ENCODE assay signal across 28 cellular contexts in the genomic region with DNA sequence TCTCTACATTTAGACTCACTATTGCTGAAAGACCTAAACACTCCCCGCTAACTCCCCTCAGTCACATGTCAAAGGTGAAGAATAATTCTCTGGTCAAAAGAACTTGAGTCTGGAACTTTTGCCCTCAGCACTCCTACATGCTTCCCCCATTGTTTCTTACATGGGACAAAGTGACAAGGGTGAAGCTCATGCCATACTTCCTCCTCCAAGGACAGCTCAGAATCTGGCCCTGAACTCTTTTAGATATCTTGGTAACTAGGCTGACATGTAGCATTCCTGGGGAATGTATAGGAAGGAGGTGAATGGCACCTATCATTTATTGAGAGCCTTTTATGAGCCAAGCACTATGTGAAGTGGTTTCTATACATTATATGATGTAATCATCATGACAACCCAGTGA.
DNase-seq lines count a peak whose midpoint lies in the region; ATAC-seq, FAIRE-seq and TF ChIP-seq lines count a peak whose summit lies in the region.
"Had no signal": no experiment of that assay in that cellular context is flagged by ENCODE, and none has a peak within 500 bp of the region (broad histone marks: within the 10 kb centered on the region; RNA-seq: fewer than 3 reads in every experiment).

No MANE protein-coding gene starts in this region.

- CTCF ChIA-PET in CD4-positive, alpha-beta T cell (lab: Charles Lee): no interaction called here

- H3K9ac ChIP-seq in keratinocyte (ENCODE audit: control insufficient read depth, extremely low read depth, insufficient read depth, low read length) (no peak overlapping the region), parathyroid adenoma (no peak overlapping the region), smooth muscle cell (ENCODE audit: low read depth) (no peak overlapping the region)
- H3K9ac ChIP-seq: BLaER1 treated with 17β-estradiol and CSF1 and Interleukin-3, amounts not matched to agents 10 nM and 100 nM had no signal

- H3K79me2 ChIP-seq in keratinocyte (ENCODE audit: control insufficient read depth, insufficient read depth, low read length): peaks cover 12% of the 10 kb centered on the region
- H3K79me2 ChIP-seq in parathyroid adenoma: peaks cover 32% of the 10 kb centered on the region
- H3K79me2 ChIP-seq in smooth muscle cell (ENCODE audit: low read depth): peaks cover 98% of the 10 kb centered on the region

- no peaks in the 10 kb centered on the region for H3K27me3 ChIP-seq in keratinocyte (ENCODE audit: control insufficient read depth, extremely low read depth, insufficient read depth, low read length)
- no peaks in the 10 kb centered on the region for H3K27me3 ChIP-seq in parathyroid adenoma (ENCODE audit: control insufficient read depth, insufficient read depth, low read length)
- no peaks in the 10 kb centered on the region for H3K27me3 ChIP-seq in smooth muscle cell (ENCODE audit: low read depth)
- peaks cover 6% of the 10 kb centered on the region for H3K27me3 ChIP-seq in CD4-positive, alpha-beta T cell (ENCODE audit: control insufficient read depth, insufficient read depth, low read length)
- H3K27me3 ChIP-seq in right lobe of liver: no peaks in the 10 kb centered on the region
- H3K27me3 ChIP-seq: BLaER1 treated with 17β-estradiol and CSF1 and Interleukin-3, amounts not matched to agents 10 nM and 100 nM had no signal

- no peaks in the 10 kb centered on the region for H3K27me3 Mint-ChIP-seq in mesothelial cell of epicardium (ENCODE audit: low read depth)
- peaks cover 33% of the 10 kb centered on the region for H3K27me3 Mint-ChIP-seq in CD4-positive, alpha-beta T cell
- H3K27me3 Mint-ChIP-seq: B cell had no signal

- peak overlapping the region; percentile 27 for H3K27ac Mint-ChIP-seq in mesothelial cell of epicardium
- no peak overlapping the region for H3K27ac Mint-ChIP-seq in CD4-positive, alpha-beta T cell
- H3K27ac Mint-ChIP-seq: B cell; CD8-positive, alpha-beta memory T cell had no signal

- peaks cover 81% of the 10 kb centered on the region for H3K36me3 Mint-ChIP-seq in mesothelial cell of epicardium
- no peaks in the 10 kb centered on the region for H3K36me3 Mint-ChIP-seq in CD4-positive, alpha-beta T cell (ENCODE audit: low read depth)
- H3K36me3 Mint-ChIP-seq: CD4-positive, alpha-beta memory T cell; CD8-positive, alpha-beta memory T cell had no signal

- H3K4me3 Mint-ChIP-seq in mesothelial cell of epicardium: no peak overlapping the region
- no peak overlapping the region for H3K4me3 Mint-ChIP-seq in CD4-positive, alpha-beta T cell
- H3K4me3 Mint-ChIP-seq: B cell; CD4-positive, alpha-beta memory T cell; CD8-positive, alpha-beta memory T cell had no signal

- FAIRE-seq in keratinocyte (lab: Jason Lieb, UNC): peak; percentile 13
- FAIRE-seq: A549, GM12878, GM12892, GM18507, GM19239 had no signal

- no peak for TF ChIP-seq POLR2A in right lobe of liver (IDR thresholded peaks at IDR 0.05)

- ATAC-seq in GM18909 (IDR thresholded peaks at IDR 0.05; ENCODE audit: poor library complexity, unreplicated experiment) (no peak), right lobe of liver (no peak)
- ATAC-seq in CD4-positive, alpha-beta T cell (ENCODE audit: poor library complexity): no peak
- ATAC-seq: A549, GM12878 had no signal

- DNase-seq in keratinocyte (ENCODE audit: low read depth, low spot score) (no peak), mesothelial cell of epicardium (ENCODE audit: low spot score in 2 of 2, unreplicated experiment in 2 of 2) (no peak), smooth muscle cell (lab: John Stamatoyannopoulos, UW; ENCODE audit: unreplicated experiment) (no peak), NCI-H1048 (lab: John Stamatoyannopoulos, UW) (no peak), right lobe of liver (no peak)
- DNase-seq in CD4-positive, alpha-beta T cell: no peak
- DNase-seq: AML-193; CD4-positive, alpha-beta memory T cell; CD8-positive, alpha-beta memory T cell; COR-L47; DMS 273 treated with DMSO at 0.1 percent for 48 hours; DMS153; DMS53; DMS79; DND-41; EL; GDM1 had no signal

- H3F3A ChIP-seq in smooth muscle cell (ENCODE audit: low read depth): no peaks in the 10 kb centered on the region

- POLR2A ChIA-PET in CD4-positive, alpha-beta T cell (lab: Charles Lee): no interaction called here

- no peak overlapping the region for H3K27ac ChIP-seq in keratinocyte (ENCODE audit: control insufficient read depth, insufficient read depth, low read length)
- H3K27ac ChIP-seq in parathyroid adenoma: no peak overlapping the region
- H3K27ac ChIP-seq in smooth muscle cell (ENCODE audit: low read depth): no peak overlapping the region
- H3K27ac ChIP-seq in CD4-positive, alpha-beta T cell (ENCODE audit: low read depth, low read length): no peak overlapping the region
- H3K27ac ChIP-seq in right lobe of liver: no peak overlapping the region
- H3K27ac ChIP-seq: 22Rv1; A549; BLaER1 treated with 17β-estradiol and CSF1 and Interleukin-3, amounts not matched to agents 10 nM and 100 nM; C4-2B had no signal

- intact Hi-C loops in CD4-positive, alpha-beta T cell (cut with DNase I, micrococcal nuclease): no loop called here
- intact Hi-C loops in right lobe of liver (cut with DNase I): no loop called here

- H4K20me1 ChIP-seq in keratinocyte (ENCODE audit: control insufficient read depth, extremely low read depth, insufficient read depth, low read length) (no peaks in the 10 kb centered on the region), smooth muscle cell (ENCODE audit: low read depth) (peaks cover 98% of the 10 kb centered on the region)

- H3K4me1 Mint-ChIP-seq in mesothelial cell of epicardium: peaks cover 3% of the 10 kb centered on the region
- H3K4me1 Mint-ChIP-seq in CD4-positive, alpha-beta T cell (ENCODE audit: low read depth): no peaks in the 10 kb centered on the region
- H3K4me1 Mint-ChIP-seq: B cell; CD4-positive, alpha-beta memory T cell; CD8-positive, alpha-beta memory T cell had no signal

- no peaks in the 10 kb centered on the region for H3K9me1 ChIP-seq in keratinocyte (ENCODE audit: control insufficient read depth, extremely low read depth, insufficient read depth, low read length)

- H3K9me3 ChIP-seq in keratinocyte (ENCODE audit: control insufficient read depth, low read depth, low read length) (no peaks in the 10 kb centered on the region), parathyroid adenoma (ENCODE audit: control insufficient read depth, low read length) (no peaks in the 10 kb centered on the region), smooth muscle cell (replicated peaks; ENCODE audit: low read depth) (no peaks in the 10 kb centered on the region), right lobe of liver (no peaks in the 10 kb centered on the region)
- H3K9me3 ChIP-seq in CD4-positive, alpha-beta T cell (ENCODE audit: control insufficient read depth, low read length): no peaks in the 10 kb centered on the region
- H3K9me3 ChIP-seq: A549 had no signal

- H2AFZ ChIP-seq in keratinocyte (ENCODE audit: control insufficient read depth, low read length) (no peak overlapping the region), parathyroid adenoma (no peak overlapping the region), smooth muscle cell (ENCODE audit: low read depth) (no peak overlapping the region)

- H3K4me2 ChIP-seq in keratinocyte (ENCODE audit: control insufficient read depth, extremely low read depth, insufficient read depth, low read depth, low read length) (no peak overlapping the region), parathyroid adenoma (ENCODE audit: low read length) (peak overlapping the region; percentile 10), smooth muscle cell (peak overlapping the region; percentile 8)
- H3K4me2 ChIP-seq: A549 had no signal

- TF ChIP-seq CTCF in keratinocyte (optimal IDR thresholded peaks at IDR 0.05 in 1 of 3, IDR thresholded peaks at IDR 0.05 in 1 of 3, conservative IDR thresholded peaks at IDR 0.05 in 1 of 3; ENCODE audit: extremely low read depth in 1 of 3, insufficient read depth in 2 of 3, low read length in 3 of 3) (no peak), mesothelial cell of epicardium (IDR thresholded peaks at IDR 0.05; ENCODE audit: unreplicated experiment) (no peak), parathyroid adenoma (IDR thresholded peaks at IDR 0.05) (no peak), smooth muscle cell (IDR thresholded peaks at IDR 0.05; ENCODE audit: borderline replicate concordance, insufficient read depth, poor library complexity, severe bottlenecking) (no peak), right lobe of liver (IDR thresholded peaks at IDR 0.05) (no peak)
- TF ChIP-seq CTCF in CD4-positive, alpha-beta T cell (IDR thresholded peaks at IDR 0.05): no peak

- no peaks in the 10 kb centered on the region for H3K4me1 ChIP-seq in keratinocyte (ENCODE audit: control insufficient read depth, extremely low read depth, insufficient read depth, low read length)
- H3K4me1 ChIP-seq in parathyroid adenoma: peaks cover 13% of the 10 kb centered on the region
- no peaks in the 10 kb centered on the region for H3K4me1 ChIP-seq in smooth muscle cell (ENCODE audit: low read depth)
- no peaks in the 10 kb centered on the region for H3K4me1 ChIP-seq in right lobe of liver
- H3K4me1 ChIP-seq: A549; BLaER1 treated with 17β-estradiol and CSF1 and Interleukin-3, amounts not matched to agents 10 nM and 100 nM had no signal

- 94% methylated on average over 1 of the region's 1 CpG for WGBS in smooth muscle cell (ENCODE audit: low lambda C conversion rate)
- 82% methylated on average over 1 of the region's 1 CpG for WGBS in right lobe of liver (ENCODE audit: insufficient coverage, low coverage, low lambda C conversion rate, missing lambda C conversion rate)

- peaks cover 10 to 21% of the 10 kb centered on the region in 2 experiments for H3K36me3 ChIP-seq in keratinocyte (ENCODE audit: control insufficient read depth in 2 of 2, extremely low read depth in 1 of 2, insufficient read depth in 2 of 2, low read length in 2 of 2)
- no peaks in the 10 kb centered on the region for H3K36me3 ChIP-seq in parathyroid adenoma (ENCODE audit: control insufficient read depth, insufficient read depth, low read length)
- H3K36me3 ChIP-seq in smooth muscle cell (ENCODE audit: low read depth): peaks cover 9% of the 10 kb centered on the region
- peaks cover 0 to 17% (median 2%) of the 10 kb centered on the region in 4 donors for H3K36me3 ChIP-seq in right lobe of liver

- peaks cover 23% of the 10 kb centered on the region for H3K9me3 Mint-ChIP-seq in mesothelial cell of epicardium
- H3K9me3 Mint-ChIP-seq in CD4-positive, alpha-beta T cell: peaks cover 6% of the 10 kb centered on the region

- dilution Hi-C loops in keratinocyte (cut with MboI; ENCODE audit: extremely low pct_ligation_motif_present, low sequenced_read_pairs): no loop called here

- H3K4me3 ChIP-seq in keratinocyte (ENCODE audit: control insufficient read depth in 2 of 3, extremely low read depth in 1 of 3, insufficient read depth in 2 of 3, low read depth in 1 of 3, low read length in 3 of 3): no peak overlapping the region
- no peak overlapping the region for H3K4me3 ChIP-seq in parathyroid adenoma (ENCODE audit: low read depth, low read length)
- no peak overlapping the region for H3K4me3 ChIP-seq in smooth muscle cell
- no peak overlapping the region for H3K4me3 ChIP-seq in right lobe of liver
- H3K4me3 ChIP-seq: A549; BLaER1 treated with 17β-estradiol and CSF1 and Interleukin-3, amounts not matched to agents 10 nM and 100 nM; GM12878 had no signal
